ENCODE assay signal across 1 cellular context in the genomic region with DNA sequence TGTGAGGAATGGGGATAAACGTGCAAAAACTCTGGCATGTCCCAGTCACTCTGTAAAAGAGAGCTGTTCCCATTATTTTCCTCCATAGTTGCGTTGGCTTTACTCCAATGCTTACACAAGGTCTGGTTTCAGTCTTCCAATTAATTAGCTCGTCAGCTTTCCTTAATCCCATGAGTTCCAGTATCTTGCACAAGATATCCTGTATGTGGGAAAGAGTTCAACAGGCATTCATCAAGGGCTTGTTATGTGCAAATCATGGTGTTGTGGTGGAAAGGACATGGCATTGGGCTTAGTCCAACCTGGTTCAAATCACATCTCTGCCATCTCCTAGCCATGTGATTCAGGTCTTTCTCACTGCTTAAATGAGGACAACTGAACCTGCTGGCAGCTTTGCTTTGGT.
TF ChIP-seq lines count a peak whose summit lies in the region.

No MANE protein-coding gene starts in this region.

TF ChIP-seq in HepG2, 621 proteins besides CTCF, POLR2A, EP300 and RAD21 (continued from another document):
- TF ChIP-seq, protein P1, sequence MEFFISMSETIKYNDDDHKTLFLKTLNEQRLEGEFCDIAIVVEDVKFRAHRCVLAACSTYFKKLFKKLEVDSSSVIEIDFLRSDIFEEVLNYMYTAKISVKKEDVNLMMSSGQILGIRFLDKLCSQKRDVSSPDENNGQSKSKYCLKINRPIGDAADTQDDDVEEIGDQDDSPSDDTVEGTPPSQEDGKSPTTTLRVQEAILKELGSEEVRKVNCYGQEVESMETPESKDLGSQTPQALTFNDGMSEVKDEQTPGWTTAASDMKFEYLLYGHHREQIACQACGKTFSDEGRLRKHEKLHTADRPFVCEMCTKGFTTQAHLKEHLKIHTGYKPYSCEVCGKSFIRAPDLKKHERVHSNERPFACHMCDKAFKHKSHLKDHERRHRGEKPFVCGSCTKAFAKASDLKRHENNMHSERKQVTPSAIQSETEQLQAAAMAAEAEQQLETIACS (CRISPR knock-in tag; IDR thresholded peaks at IDR 0.05): no peak
- TF ChIP-seq ZFP91 (CRISPR knock-in tag; IDR thresholded peaks at IDR 0.05; ENCODE audit: borderline replicate concordance): no peak
- no peak for TF ChIP-seq AKAP8 (CRISPR knock-in tag; IDR thresholded peaks at IDR 0.05)
- TF ChIP-seq ZNF563 (CRISPR knock-in tag; IDR thresholded peaks at IDR 0.05): no peak
- no peak for TF ChIP-seq MLX (CRISPR knock-in tag; IDR thresholded peaks at IDR 0.05)
- TF ChIP-seq SMAD9 (CRISPR knock-in tag; IDR thresholded peaks at IDR 0.05): no peak
